In genomic region chr16:3215601-3216262, GRCh38 we compare ENCODE assay signal across 18 cellular contexts. TPM values are rescaled to one million over a fixed set of nuclear protein-coding genes. Genes with fewer than 3 reads are reported as not detected.
DNase-seq lines count a peak whose midpoint lies in the region; ATAC-seq and TF ChIP-seq lines count a peak whose summit lies in the region.
"Had no signal": no experiment of that assay in that cellular context is flagged by ENCODE, and none has a peak within 500 bp of the region (broad histone marks: within the 10 kb centered on the region; RNA-seq: fewer than 3 reads in every experiment).

No MANE protein-coding gene starts in this region.

- H3K36me3 Mint-ChIP-seq in activated CD4-positive, alpha-beta T cell treated with anti-CD3 and anti-CD28 coated beads, Interleukin-2, amount 10 ng/mL, durations not matched to agents 7 days and 5 days (ENCODE audit: low read depth): peaks cover 46% of the 10 kb centered on the region
- H3K36me3 Mint-ChIP-seq in T-helper 1 cell treated with Interleukin-12 subunit alpha and Interleukin-12 subunit beta and Interleukin-4 antibody, amounts not matched to agents 30 μg/mL and 1 μg/mL, for 36 hours (ENCODE audit: low read depth): peaks cover 43% of the 10 kb centered on the region
- peaks cover 16% of the 10 kb centered on the region for H3K36me3 Mint-ChIP-seq in activated naive CD8-positive, alpha-beta T cell
- H3K36me3 Mint-ChIP-seq in glutamatergic neuron (ENCODE audit: unreplicated experiment): peaks cover 7% of the 10 kb centered on the region

- peak overlapping the region; percentile 38 for H3K4me3 Mint-ChIP-seq in activated CD4-positive, alpha-beta T cell treated with anti-CD3 and anti-CD28 coated beads, Interleukin-2, amount 10 ng/mL, durations not matched to agents 7 days and 5 days
- H3K4me3 Mint-ChIP-seq in T-helper 1 cell treated with Interleukin-12 subunit alpha and Interleukin-12 subunit beta and Interleukin-4 antibody, amounts not matched to agents 30 μg/mL and 1 μg/mL, for 36 hours: peak overlapping the region; percentile 54
- peak overlapping the region; percentile 41 for H3K4me3 Mint-ChIP-seq in activated naive CD8-positive, alpha-beta T cell
- no peak overlapping the region for H3K4me3 Mint-ChIP-seq in glutamatergic neuron (ENCODE audit: unreplicated experiment)

- CTCF ChIA-PET in activated CD4-positive, alpha-beta T cell treated with anti-CD3 and anti-CD28 coated beads, Interleukin-2, amount 10 ng/mL, durations not matched to agents 7 days and 5 days (lab: Charles Lee): interaction anchor here (0.6 to 0.7 kb wide), 2 partner anchors 28 to 99 kb away, joined by 7 to 9 read pairs; no protein-coding TSS in a partner anchor

- H3K27ac Mint-ChIP-seq in activated CD4-positive, alpha-beta T cell treated with anti-CD3 and anti-CD28 coated beads, Interleukin-2, amount 10 ng/mL, durations not matched to agents 7 days and 5 days: peak overlapping the region; percentile 98
- H3K27ac Mint-ChIP-seq in T-helper 1 cell treated with Interleukin-12 subunit alpha and Interleukin-12 subunit beta and Interleukin-4 antibody, amounts not matched to agents 30 μg/mL and 1 μg/mL, for 36 hours: peak overlapping the region; percentile 95
- peak overlapping the region; percentile 98 for H3K27ac Mint-ChIP-seq in activated naive CD8-positive, alpha-beta T cell
- H3K27ac Mint-ChIP-seq in glutamatergic neuron (ENCODE audit: unreplicated experiment): no peak overlapping the region

- H3K4me1 Mint-ChIP-seq in activated CD4-positive, alpha-beta T cell treated with anti-CD3 and anti-CD28 coated beads, Interleukin-2, amount 10 ng/mL, durations not matched to agents 7 days and 5 days: peaks cover 42% of the 10 kb centered on the region
- H3K4me1 Mint-ChIP-seq in T-helper 1 cell treated with Interleukin-12 subunit alpha and Interleukin-12 subunit beta and Interleukin-4 antibody, amounts not matched to agents 30 μg/mL and 1 μg/mL, for 36 hours (ENCODE audit: low read depth): peaks cover 32% of the 10 kb centered on the region
- peaks cover 44% of the 10 kb centered on the region for H3K4me1 Mint-ChIP-seq in activated naive CD8-positive, alpha-beta T cell (ENCODE audit: low read depth)
- H3K4me1 Mint-ChIP-seq in glutamatergic neuron (ENCODE audit: low read depth, unreplicated experiment): no peaks in the 10 kb centered on the region

- peaks cover 42% of the 10 kb centered on the region for H3K9me3 Mint-ChIP-seq in activated CD4-positive, alpha-beta T cell treated with anti-CD3 and anti-CD28 coated beads, Interleukin-2, amount 10 ng/mL, durations not matched to agents 7 days and 5 days
- H3K9me3 Mint-ChIP-seq in T-helper 1 cell treated with Interleukin-12 subunit alpha and Interleukin-12 subunit beta and Interleukin-4 antibody, amounts not matched to agents 30 μg/mL and 1 μg/mL, for 36 hours: peaks cover 64% of the 10 kb centered on the region
- peaks cover 15% of the 10 kb centered on the region for H3K9me3 Mint-ChIP-seq in activated naive CD8-positive, alpha-beta T cell (ENCODE audit: low read depth)
- peaks cover 14% of the 10 kb centered on the region for H3K9me3 Mint-ChIP-seq in glutamatergic neuron (ENCODE audit: unreplicated experiment)

- no peak for TF ChIP-seq CTCF in glutamatergic neuron (IDR thresholded peaks at IDR 0.05; ENCODE audit: partially characterized antibody, unreplicated experiment)

- no peaks in the 10 kb centered on the region for H3K27me3 Mint-ChIP-seq in activated CD4-positive, alpha-beta T cell treated with anti-CD3 and anti-CD28 coated beads, Interleukin-2, amount 10 ng/mL, durations not matched to agents 7 days and 5 days
- no peaks in the 10 kb centered on the region for H3K27me3 Mint-ChIP-seq in T-helper 1 cell treated with Interleukin-12 subunit alpha and Interleukin-12 subunit beta and Interleukin-4 antibody, amounts not matched to agents 30 μg/mL and 1 μg/mL, for 36 hours (ENCODE audit: low read depth)
- no peaks in the 10 kb centered on the region for H3K27me3 Mint-ChIP-seq in activated naive CD8-positive, alpha-beta T cell
- H3K27me3 Mint-ChIP-seq in glutamatergic neuron (ENCODE audit: unreplicated experiment): no peaks in the 10 kb centered on the region

- DNase-seq in activated CD4-positive, alpha-beta T cell treated with anti-CD3 and anti-CD28 coated beads, Interleukin-2, amount 10 ng/mL, durations not matched to agents 7 days and 5 days: no peak
- no peak for DNase-seq in activated CD4-positive, alpha-beta T cell treated with anti-CD3 and anti-CD28 coated beads, Interleukin-2, amount 50 U/mL, for 1 hour
- DNase-seq in stimulated activated CD8-positive, alpha-beta memory T cell treated with anti-CD3 and anti-CD28 coated beads, Interleukin-4, amount 100 ng/mL, for 48 hours: peak; percentile 37
- DNase-seq in glutamatergic neuron: no peak
- DNase-seq in NCI-H526 (lab: John Stamatoyannopoulos, UW): no peak
- DNase-seq: effector CD8-positive, alpha-beta T cell; foreskin fibroblast; H7; mammary epithelial cell; NCI-H187; NCI-H524 treated with DMSO at 0.1 percent for 48 hours; T-helper 9 cell; testis had no signal

- POLR2A ChIA-PET in activated CD4-positive, alpha-beta T cell treated with anti-CD3 and anti-CD28 coated beads, Interleukin-2, amount 10 ng/mL, durations not matched to agents 7 days and 5 days (lab: Charles Lee): interaction anchor here (1.4 kb wide), 1 partner anchor 49 kb away, joined by 4 read pairs; no protein-coding TSS in a partner anchor

- ATAC-seq in HG02885 (IDR thresholded peaks at IDR 0.05; ENCODE audit: poor library complexity, unreplicated experiment): no peak

RNA-seq across cellular contexts. Expression of gene ZNF200, which starts 19.2 kb away (rescaled TPM):
- 10 to 100 TPM; 11.7 to 12.1 TPM for total RNA-seq in activated CD4-positive, alpha-beta T cell treated with anti-CD3 and anti-CD28 coated beads, Interleukin-2, amount 10 ng/mL, durations not matched to agents 7 days and 5 days
- 12.2 TPM for total RNA-seq in glutamatergic neuron (ENCODE audit: unreplicated experiment)

RNA-seq across cellular contexts. Expression of gene OR1F1, which starts 27.7 kb away (rescaled TPM):
- total RNA-seq in activated CD4-positive, alpha-beta T cell treated with anti-CD3 and anti-CD28 coated beads, Interleukin-2, amount 10 ng/mL, durations not matched to agents 7 days and 5 days: not detected
- not detected for total RNA-seq in glutamatergic neuron (ENCODE audit: unreplicated experiment)
- total RNA-seq: H7, mammary epithelial cell, omental fat pad, smooth muscle cell, testis had no signal

RNA-seq across cellular contexts. Expression of gene MEFV, which starts 40.7 kb away (rescaled TPM):
- total RNA-seq in activated CD4-positive, alpha-beta T cell treated with anti-CD3 and anti-CD28 coated beads, Interleukin-2, amount 10 ng/mL, durations not matched to agents 7 days and 5 days: under 1 TPM in 1 of 2 experiments, not detected in 1; 0.10 TPM
- not detected for total RNA-seq in glutamatergic neuron (ENCODE audit: unreplicated experiment)
- total RNA-seq: mammary epithelial cell, smooth muscle cell had no signal
